Comparison of ENCODE assay signal across 1 cellular context in genomic region chr1:207454046-207454964, GRCh38.
TF ChIP-seq lines count a peak whose summit lies in the region.

Gene CR2, plus strand, starts transcription at chr1:207454328. Its CDS starts 91 bp downstream, at chr1:207454419.

TF ChIP-seq in GM12878, 131 proteins besides CTCF, POLR2A, EP300 and RAD21 (continued from another document and continues in another):
- TF ChIP-seq ZBTB33 (IDR thresholded peaks at IDR 0.05) = no peak
- no peak for TF ChIP-seq ZNF622 (IDR thresholded peaks at IDR 0.05)
- no peak for TF ChIP-seq KAT2A (conservative IDR thresholded peaks at IDR 0.05; ENCODE audit: control insufficient read depth, low read depth, low read length)
- no peak for TF ChIP-seq CBX3 (IDR thresholded peaks at IDR 0.05; ENCODE audit: borderline replicate concordance, low read depth)
- no peak for TF ChIP-seq ZNF592 (IDR thresholded peaks at IDR 0.05)
- no peak for TF ChIP-seq IRF5 (IDR thresholded peaks at IDR 0.05; ENCODE audit: borderline replicate concordance)
- TF ChIP-seq CEBPZ (IDR thresholded peaks at IDR 0.05; ENCODE audit: low read depth, low read length) = no peak
- no peak for TF ChIP-seq E2F4 (IDR thresholded peaks at IDR 0.05; ENCODE audit: low read depth, low read length)
- TF ChIP-seq TCF7 (IDR thresholded peaks at IDR 0.05; ENCODE audit: borderline replicate concordance) = no peak
- TF ChIP-seq YY1 (IDR thresholded peaks at IDR 0.05; ENCODE audit: low read depth, low read length) = no peak; the same call in 1 of the 2 replicates
- no peak for TF ChIP-seq FOXK2 (IDR thresholded peaks at IDR 0.05)
- TF ChIP-seq EZH2 (IDR thresholded peaks at IDR 0.05; ENCODE audit: borderline replicate concordance, control insufficient read depth, low read depth, low read length) = no peak
- TF ChIP-seq SMC3 (IDR thresholded peaks at IDR 0.05; ENCODE audit: borderline replicate concordance, low read length) = peak; percentile 31; the same call in 1 of the 2 replicates
- TF ChIP-seq USF1 (IDR thresholded peaks at IDR 0.05; ENCODE audit: borderline replicate concordance, extremely low read length, insufficient read depth, low read depth, low read length) = peak; percentile 75
- TF ChIP-seq TBL1XR1 (IDR thresholded peaks at IDR 0.05; ENCODE audit: low read depth, low read length) = no peak
- TF ChIP-seq STAT3 (IDR thresholded peaks at IDR 0.05; ENCODE audit: low read depth, low read length) = no peak
- no peak for TF ChIP-seq FOS (IDR thresholded peaks at IDR 0.05; ENCODE audit: borderline replicate concordance, extremely low read depth, insufficient read length)
- no peak for TF ChIP-seq BCLAF1 (IDR thresholded peaks at IDR 0.05)
- TF ChIP-seq LARP7 (IDR thresholded peaks at IDR 0.05) = no peak
- TF ChIP-seq ASH2L (IDR thresholded peaks at IDR 0.05; ENCODE audit: borderline replicate concordance, low read depth) = no peak; the same call in 1 of the 2 replicates
- TF ChIP-seq NR2F1 (conservative IDR thresholded peaks at IDR 0.05) = no peak
- TF ChIP-seq HCFC1 (IDR thresholded peaks at IDR 0.05; ENCODE audit: low read length) = no peak
- TF ChIP-seq NBN (IDR thresholded peaks at IDR 0.05) = no peak
- no peak for TF ChIP-seq HDGF (IDR thresholded peaks at IDR 0.05)
- TF ChIP-seq WRNIP1 (IDR thresholded peaks at IDR 0.05; ENCODE audit: borderline replicate concordance, low read depth, low read length) = no peak
- peak; percentile 87 to 90 for TF ChIP-seq BHLHE40 (IDR thresholded peaks at IDR 0.05; ENCODE audit: borderline replicate concordance in 1 of 2, low read depth in 2 of 2, low read length in 1 of 2)
- TF ChIP-seq EED (IDR thresholded peaks at IDR 0.05; ENCODE audit: low read depth) = peak; percentile 33; the same call in 1 of the 2 replicates
- peak; percentile 71; the same call in 1 of the 2 replicates for TF ChIP-seq TAF1 (IDR thresholded peaks at IDR 0.05; ENCODE audit: borderline replicate concordance, low read depth, low read length)
- TF ChIP-seq RAD51 (IDR thresholded peaks at IDR 0.05) = peak; percentile 26; the same call in 1 of the 2 replicates
- no peak for TF ChIP-seq BACH1 (IDR thresholded peaks at IDR 0.05; ENCODE audit: borderline replicate concordance)
- 0 out of 2 replicates have a peak, but pooled peaks have one; percentile 27 for TF ChIP-seq REST (IDR thresholded peaks at IDR 0.05; ENCODE audit: low read depth, low read length)
- TF ChIP-seq PML (IDR thresholded peaks at IDR 0.05; ENCODE audit: low read length) = peak; percentile 98
- TF ChIP-seq SMARCA5 (IDR thresholded peaks at IDR 0.05) = no peak
- no peak for TF ChIP-seq ZNF24 (IDR thresholded peaks at IDR 0.05)
- no peak for TF ChIP-seq ZSCAN29 (IDR thresholded peaks at IDR 0.05)
- no peak for TF ChIP-seq BRCA1 (IDR thresholded peaks at IDR 0.05; ENCODE audit: low read depth, low read length)
- TF ChIP-seq GABPA (IDR thresholded peaks at IDR 0.05; ENCODE audit: low read depth) = no peak
- TF ChIP-seq POU2F2 (IDR thresholded peaks at IDR 0.05; ENCODE audit: borderline replicate concordance, low read depth, low read length) = peak; percentile 48; the same call in 2 of the 3 replicates
- TF ChIP-seq CBX5 (IDR thresholded peaks at IDR 0.05; ENCODE audit: low read depth) = no peak; the same call in 1 of the 2 replicates
- TF ChIP-seq CHD4 (IDR thresholded peaks at IDR 0.05) = no peak
- TF ChIP-seq ZNF274 (IDR thresholded peaks at IDR 0.05; ENCODE audit: insufficient read depth, insufficient read length) = no peak
